23 cellular contexts compared by ENCODE assay signal in genomic region chr1:193303849-193304248, GRCh38.
"Had no signal": no experiment of that assay in that cellular context is flagged by ENCODE, and none has a peak within 500 bp of the region (broad histone marks: within the 10 kb centered on the region; RNA-seq: fewer than 3 reads in every experiment).

No MANE protein-coding gene starts in this region.

- H3K27me3 Mint-ChIP-seq: IgD-negative memory B cell had no signal

- H3K27me3 ChIP-seq: MG63, SJSA1 had no signal

- H3K9me3 ChIP-seq: MG63, SJSA1 had no signal

- H3K36me3 Mint-ChIP-seq: IgD-negative memory B cell had no signal

- H3K27ac Mint-ChIP-seq: IgD-negative memory B cell had no signal

- DNase-seq: Karpas-422; KBM-7; MG63; NCI-H1092 treated with DMSO at 0.1 percent for 48 hours; NCI-H1436; NCI-H187; NCI-H2029; NCI-H2081 treated with DMSO at 0.1 percent for 48 hours; NCI-H2171; NCI-H226; NCI-H446; NCI-H510A; NCI-H524 treated with DMSO at 0.1 percent for 48 hours; NCI-H69; NCI-H774; NK-92 treated with Interleukin-12 subunit alpha and Interleukin-12 subunit beta, amount 100 ng/mL, for 24 hours; PC-3; Right ventricle myocardium superior; SIG-M5 had no signal

- H3K4me3 ChIP-seq: MG63, SJSA1, SK-N-MC had no signal

- H3K9me3 Mint-ChIP-seq: IgD-negative memory B cell had no signal

- H3K4me1 ChIP-seq: SJSA1 had no signal

- H3K36me3 ChIP-seq: MG63, SJSA1 had no signal

- H3K27ac ChIP-seq: SJSA1, SK-N-MC had no signal

- H3K4me3 Mint-ChIP-seq: IgD-negative memory B cell had no signal

- ATAC-seq: Panc1, PC-3 had no signal
